Comparison of ENCODE assay signal across 28 cellular contexts in genomic region chr11:117670443-117670842, GRCh38.
DNase-seq lines count a peak whose midpoint lies in the region; ATAC-seq and TF ChIP-seq lines count a peak whose summit lies in the region.
"Had no signal": no experiment of that assay in that cellular context is flagged by ENCODE, and none has a peak within 500 bp of the region (broad histone marks: within the 10 kb centered on the region; RNA-seq: fewer than 3 reads in every experiment).

No MANE protein-coding gene starts in this region.

- H3K4me1 Mint-ChIP-seq in WTC11 = peaks cover 45% of the 10 kb centered on the region
- H3K4me1 Mint-ChIP-seq: activated naive CD8-positive, alpha-beta T cell treated with anti-CD3 and anti-CD28 coated beads, Interleukin-2, amount 50 U/mL, for 24 hours; central memory CD8-positive, alpha-beta T cell; T-helper 17 cell had no signal

- DNase-seq in NCI-H146 treated with DMSO at 0.1 percent for 48 hours (lab: John Stamatoyannopoulos, UW; ENCODE audit: unreplicated experiment) (peak; percentile 31), WTC11 (ENCODE audit: low spot score) (no peak), superior temporal gyrus (ENCODE audit: extremely low spot score) (peak; percentile 77), DMS114 treated with DMSO at 0.1 percent for 48 hours (lab: John Stamatoyannopoulos, UW; ENCODE audit: unreplicated experiment) (no peak), RPMI8226 (no peak)
- DNase-seq in activated naive CD4-positive, alpha-beta T cell treated with anti-CD3 and anti-CD28 coated beads, Interleukin-2, amount 50 U/mL, for 16 hours = no peak
- DNase-seq: activated CD4-positive, alpha-beta T cell treated with anti-CD3 and anti-CD28 coated beads, Interleukin-2, amount 50 U/mL, for 4 hours; activated naive CD8-positive, alpha-beta T cell treated with anti-CD3 and anti-CD28 coated beads, Interleukin-2, amount 50 U/mL, for 24 hours; activated T-cell treated with anti-CD3 and anti-CD28 coated beads, Interleukin-2, amount 50 U/mL, for 72 hours; dermis blood vessel endothelial cell; DMS53; left cardiac atrium; NCI-H1092; NCI-H187; NCI-H524 treated with DMSO at 0.1 percent for 48 hours; SHP77; sigmoid colon; stimulated activated CD4-positive, alpha-beta T cell treated with anti-CD3 and anti-CD28 coated beads, Interleukin-4, amount 100 ng/mL, for 24 hours; T-helper 17 cell; trophoblast cell had no signal

- peaks cover 7% of the 10 kb centered on the region for H3K27me3 Mint-ChIP-seq in WTC11 (ENCODE audit: low read depth)
- H3K27me3 Mint-ChIP-seq: activated naive CD8-positive, alpha-beta T cell treated with anti-CD3 and anti-CD28 coated beads, Interleukin-2, amount 50 U/mL, for 24 hours had no signal

- POLR2A ChIA-PET in WTC11 (lab: Charles Lee) = interaction anchor here (0.6 to 1.5 kb wide), 3 partner anchors 47 to 745 kb away, joined by 3 to 5 read pairs (median 4); partner anchors contain the start of gene SIDT2

- CTCF ChIA-PET in WTC11 (lab: Charles Lee) = interaction anchor here (1.0 to 2.1 kb wide), 3 partner anchors 137 to 244 kb away, joined by 3 to 6 read pairs (median 6); no protein-coding TSS in a partner anchor

- peak overlapping the region; percentile 29; the same call in 1 of the 2 replicates for H3K4me3 Mint-ChIP-seq in WTC11
- H3K4me3 Mint-ChIP-seq: activated naive CD8-positive, alpha-beta T cell treated with anti-CD3 and anti-CD28 coated beads, Interleukin-2, amount 50 U/mL, for 24 hours; activated T-cell treated with anti-CD3 and anti-CD28 coated beads, Interleukin-2, amount 50 U/mL, for 72 hours; central memory CD8-positive, alpha-beta T cell; T-helper 17 cell had no signal

- H3K36me3 Mint-ChIP-seq in WTC11 = no peaks in the 10 kb centered on the region

- H3K27ac ChIP-seq in layer of hippocampus (ENCODE audit: low read depth, low read length) = peak overlapping the region; percentile 84
- H3K27ac ChIP-seq: BLaER1 treated with 17β-estradiol and CSF1 and Interleukin-3, amounts not matched to agents 10 nM and 100 nM; neutrophil; sigmoid colon had no signal

- TF ChIP-seq CTCF in WTC11 (IDR thresholded peaks at IDR 0.05) = no peak

- H3K27ac Mint-ChIP-seq in WTC11 = peak overlapping the region; percentile 64; the same call in 1 of the 2 replicates
- H3K27ac Mint-ChIP-seq: activated naive CD8-positive, alpha-beta T cell treated with anti-CD3 and anti-CD28 coated beads, Interleukin-2, amount 50 U/mL, for 24 hours; activated T-cell treated with anti-CD3 and anti-CD28 coated beads, Interleukin-2, amount 50 U/mL, for 72 hours; progenitor cell of endocrine pancreas; T-helper 17 cell had no signal

- no peaks in the 10 kb centered on the region for H3K9me3 Mint-ChIP-seq in WTC11
- H3K9me3 Mint-ChIP-seq: activated naive CD8-positive, alpha-beta T cell treated with anti-CD3 and anti-CD28 coated beads, Interleukin-2, amount 50 U/mL, for 24 hours; activated T-cell treated with anti-CD3 and anti-CD28 coated beads, Interleukin-2, amount 50 U/mL, for 72 hours; central memory CD8-positive, alpha-beta T cell had no signal

- ATAC-seq in WTC11 (peak; percentile 14), GM21723 (IDR thresholded peaks at IDR 0.05; ENCODE audit: unreplicated experiment) (no peak)
- ATAC-seq: activated CD4-positive, CD25-positive, alpha-beta regulatory T cell treated with anti-CD3 and anti-CD28 coated beads, Interleukin-2, amount 50 U/mL, for 24 hours; activated naive CD8-positive, alpha-beta T cell treated with anti-CD3 and anti-CD28 coated beads, Interleukin-2, amount 50 U/mL, for 24 hours; activated T-cell treated with anti-CD3 and anti-CD28 coated beads, Interleukin-2, amount 50 U/mL, for 72 hours; left cardiac atrium; Panc1; T-helper 17 cell had no signal

- H3K27me3 ChIP-seq in layer of hippocampus (ENCODE audit: control insufficient read depth, insufficient read depth, low read length) = no peaks in the 10 kb centered on the region
- H3K27me3 ChIP-seq: sigmoid colon had no signal

TF ChIP-seq in WTC11, 78 proteins besides CTCF, POLR2A, EP300 and RAD21:
- TF ChIP-seq NFATC4 (CRISPR knock-in tag; IDR thresholded peaks at IDR 0.05) (no peak), FOXP1 (CRISPR knock-in tag; IDR thresholded peaks at IDR 0.05; ENCODE audit: borderline replicate concordance) (no peak), IRF1 (CRISPR knock-in tag; IDR thresholded peaks at IDR 0.05) (no peak), MXD4 (CRISPR knock-in tag; IDR thresholded peaks at IDR 0.05; ENCODE audit: borderline replicate concordance) (no peak), CREM (CRISPR knock-in tag; IDR thresholded peaks at IDR 0.05) (no peak), TCF7 (CRISPR knock-in tag; IDR thresholded peaks at IDR 0.05; ENCODE audit: low read depth) (no peak), FOXP4 (CRISPR knock-in tag; IDR thresholded peaks at IDR 0.05) (no peak), MYBL2 (CRISPR knock-in tag; IDR thresholded peaks at IDR 0.05) (no peak), EMX1 (CRISPR knock-in tag; IDR thresholded peaks at IDR 0.05) (no peak)
- TF ChIP-seq, protein P1, sequence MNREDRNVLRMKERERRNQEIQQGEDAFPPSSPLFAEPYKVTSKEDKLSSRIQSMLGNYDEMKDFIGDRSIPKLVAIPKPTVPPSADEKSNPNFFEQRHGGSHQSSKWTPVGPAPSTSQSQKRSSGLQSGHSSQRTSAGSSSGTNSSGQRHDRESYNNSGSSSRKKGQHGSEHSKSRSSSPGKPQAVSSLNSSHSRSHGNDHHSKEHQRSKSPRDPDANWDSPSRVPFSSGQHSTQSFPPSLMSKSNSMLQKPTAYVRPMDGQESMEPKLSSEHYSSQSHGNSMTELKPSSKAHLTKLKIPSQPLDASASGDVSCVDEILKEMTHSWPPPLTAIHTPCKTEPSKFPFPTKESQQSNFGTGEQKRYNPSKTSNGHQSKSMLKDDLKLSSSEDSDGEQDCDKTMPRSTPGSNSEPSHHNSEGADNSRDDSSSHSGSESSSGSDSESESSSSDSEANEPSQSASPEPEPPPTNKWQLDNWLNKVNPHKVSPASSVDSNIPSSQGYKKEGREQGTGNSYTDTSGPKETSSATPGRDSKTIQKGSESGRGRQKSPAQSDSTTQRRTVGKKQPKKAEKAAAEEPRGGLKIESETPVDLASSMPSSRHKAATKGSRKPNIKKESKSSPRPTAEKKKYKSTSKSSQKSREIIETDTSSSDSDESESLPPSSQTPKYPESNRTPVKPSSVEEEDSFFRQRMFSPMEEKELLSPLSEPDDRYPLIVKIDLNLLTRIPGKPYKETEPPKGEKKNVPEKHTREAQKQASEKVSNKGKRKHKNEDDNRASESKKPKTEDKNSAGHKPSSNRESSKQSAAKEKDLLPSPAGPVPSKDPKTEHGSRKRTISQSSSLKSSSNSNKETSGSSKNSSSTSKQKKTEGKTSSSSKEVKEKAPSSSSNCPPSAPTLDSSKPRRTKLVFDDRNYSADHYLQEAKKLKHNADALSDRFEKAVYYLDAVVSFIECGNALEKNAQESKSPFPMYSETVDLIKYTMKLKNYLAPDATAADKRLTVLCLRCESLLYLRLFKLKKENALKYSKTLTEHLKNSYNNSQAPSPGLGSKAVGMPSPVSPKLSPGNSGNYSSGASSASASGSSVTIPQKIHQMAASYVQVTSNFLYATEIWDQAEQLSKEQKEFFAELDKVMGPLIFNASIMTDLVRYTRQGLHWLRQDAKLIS (CRISPR knock-in tag; IDR thresholded peaks at IDR 0.05; ENCODE audit: borderline replicate concordance) = no peak
- TF ChIP-seq, protein P2, sequence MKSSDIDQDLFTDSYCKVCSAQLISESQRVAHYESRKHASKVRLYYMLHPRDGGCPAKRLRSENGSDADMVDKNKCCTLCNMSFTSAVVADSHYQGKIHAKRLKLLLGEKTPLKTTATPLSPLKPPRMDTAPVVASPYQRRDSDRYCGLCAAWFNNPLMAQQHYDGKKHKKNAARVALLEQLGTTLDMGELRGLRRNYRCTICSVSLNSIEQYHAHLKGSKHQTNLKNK (CRISPR knock-in tag; IDR thresholded peaks at IDR 0.05) = no peak
- TF ChIP-seq, protein P3, sequence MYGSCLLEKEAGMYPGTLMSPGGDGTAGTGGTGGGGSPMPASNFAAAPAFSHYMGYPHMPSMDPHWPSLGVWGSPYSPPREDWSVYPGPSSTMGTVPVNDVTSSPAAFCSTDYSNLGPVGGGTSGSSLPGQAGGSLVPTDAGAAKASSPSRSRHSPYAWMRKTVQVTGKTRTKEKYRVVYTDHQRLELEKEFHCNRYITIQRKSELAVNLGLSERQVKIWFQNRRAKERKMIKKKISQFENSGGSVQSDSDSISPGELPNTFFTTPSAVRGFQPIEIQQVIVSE (CRISPR knock-in tag; IDR thresholded peaks at IDR 0.05; ENCODE audit: borderline replicate concordance) = no peak

Comparison
In these comparisons a context has a peak if more than half of its experiments do, and no peak if none do; other contexts are left out.
1. DNase-seq: peak in NCI-H146 treated with DMSO at 0.1 percent for 48 hours (single experiment) and superior temporal gyrus (single experiment); none in WTC11 (single experiment), DMS114 treated with DMSO at 0.1 percent for 48 hours (single experiment), activated naive CD4-positive, alpha-beta T cell treated with anti-CD3 and anti-CD28 coated beads, Interleukin-2, amount 50 U/mL, for 16 hours (single experiment) and RPMI8226 (single experiment).